ENCODE assay signal across 10 cellular contexts in the genomic region with DNA sequence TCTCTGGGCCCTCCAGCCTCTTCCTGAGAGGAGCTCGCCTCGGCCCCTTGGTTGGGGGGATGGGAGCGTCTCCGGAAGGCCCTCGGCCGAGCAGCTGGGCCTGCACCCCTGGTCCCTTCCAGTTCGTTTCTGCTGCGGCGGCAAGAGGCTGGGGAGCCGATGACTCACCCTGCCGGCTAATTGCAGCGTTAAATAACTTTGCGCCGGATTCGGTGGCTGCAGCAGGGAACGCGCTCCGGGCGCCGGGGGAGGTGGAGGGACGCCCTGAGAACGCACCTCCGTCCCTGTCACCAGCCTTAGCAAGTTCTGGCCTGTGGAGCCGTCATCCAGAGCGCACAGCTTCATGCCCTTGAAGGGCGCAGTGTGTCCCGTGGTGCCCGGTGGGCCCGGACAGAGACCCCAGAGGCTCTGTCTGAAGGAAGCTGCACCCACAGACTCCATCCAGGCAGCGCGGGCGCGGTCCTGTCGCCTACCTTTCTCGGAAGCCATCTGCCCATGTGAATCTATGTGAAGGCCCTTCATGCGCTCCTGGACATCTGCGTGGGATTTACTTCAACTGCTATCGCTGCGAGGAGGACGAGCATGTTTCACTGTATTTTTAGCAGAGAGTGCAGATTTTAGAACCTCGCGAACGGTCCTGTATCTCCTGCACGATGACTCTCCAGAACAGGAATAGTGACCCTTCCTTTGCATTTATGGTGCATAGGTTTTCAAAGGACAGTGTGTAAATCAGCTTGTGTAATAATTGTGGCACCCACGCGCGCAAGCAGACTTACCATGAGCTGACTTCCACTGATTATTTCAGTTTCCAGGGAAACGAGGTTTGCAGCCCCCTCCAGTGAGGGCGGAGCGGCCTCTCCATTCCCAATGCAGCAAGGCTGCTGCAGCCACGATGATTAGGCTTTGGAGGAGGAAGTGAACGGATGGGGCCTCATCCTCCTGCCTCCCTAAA. TPM values are rescaled to one million over a fixed set of nuclear protein-coding genes. Genes with fewer than 3 reads are reported as not detected.
DNase-seq lines count a peak whose midpoint lies in the region; ATAC-seq, FAIRE-seq and TF ChIP-seq lines count a peak whose summit lies in the region.
"Had no signal": no experiment of that assay in that cellular context is flagged by ENCODE, and none has a peak within 500 bp of the region (broad histone marks: within the 10 kb centered on the region; RNA-seq: fewer than 3 reads in every experiment).

No MANE protein-coding gene starts in this region.

- no peak overlapping the region for H3K4me3 ChIP-seq in hepatocyte

- H3K9me2 ChIP-seq in hepatocyte (replicated peaks; ENCODE audit: insufficient read depth), result no peaks in the 10 kb centered on the region

- H3K27me3 Mint-ChIP-seq in activated CD8-positive, alpha-beta memory T cell treated with anti-CD3 and anti-CD28 coated beads, Interleukin-2, amount 10 ng/mL, durations not matched to agents 7 days and 5 days, result peaks cover 54% of the 10 kb centered on the region

- H3K4me1 ChIP-seq in hepatocyte (ENCODE audit: insufficient read depth), result no peaks in the 10 kb centered on the region

- peak overlapping the region; percentile 63 for H3K4me2 ChIP-seq in hepatocyte

- no peak overlapping the region for H3K27ac ChIP-seq in hepatocyte

- no peak for TF ChIP-seq POLR2A in H54 (IDR thresholded peaks at IDR 0.05; ENCODE audit: low read depth, low read length)

- no peak for FAIRE-seq in H54 (lab: Jason Lieb, UNC)

- H4K20me1 ChIP-seq in hepatocyte (ENCODE audit: insufficient read depth, poor library complexity, severe bottlenecking), result no peaks in the 10 kb centered on the region

- CTCF ChIA-PET in activated CD8-positive, alpha-beta memory T cell treated with anti-CD3 and anti-CD28 coated beads, Interleukin-2, amount 10 ng/mL, durations not matched to agents 7 days and 5 days (lab: Charles Lee), result no interaction called here

- TF ChIP-seq CTCF in hepatocyte (IDR thresholded peaks at IDR 0.05; ENCODE audit: poor library complexity), result no peak

- peak; percentile 63 for DNase-seq in activated CD8-positive, alpha-beta memory T cell treated with anti-CD3 and anti-CD28 coated beads for 24 hours
- no peak for DNase-seq in activated CD8-positive, alpha-beta memory T cell treated with anti-CD3 and anti-CD28 coated beads, Interleukin-2, amount 10 ng/mL, durations not matched to agents 7 days and 5 days
- DNase-seq in SK-N-DZ (ENCODE audit: low spot score) (peak; percentile 44), hepatocyte (ENCODE audit: low spot score) (peak; percentile 57), NOMO-1 treated with DMSO at 0.1 percent for 48 hours (lab: John Stamatoyannopoulos, UW; ENCODE audit: unreplicated experiment) (no peak), H54 (ENCODE audit: insufficient read length, low spot score) (no peak)
- no peak for DNase-seq in stimulated activated effector memory CD8-positive, alpha-beta T cell treated with anti-CD3 and anti-CD28 coated beads, Interleukin-12 subunit alpha, Interleukin-12 subunit beta, amount 100 ng/mL, for 72 hours (ENCODE audit: low spot score in 2 of 2)
- DNase-seq: DND-41 had no signal

- peaks cover 73% of the 10 kb centered on the region for H3K27me3 ChIP-seq in hepatocyte

- WGBS in hepatocyte (ENCODE audit: low lambda C conversion rate, missing lambda C conversion rate), result 10% methylated on average over 49 of the region's 52 CpGs

- peaks cover 8% of the 10 kb centered on the region for H3K4me1 Mint-ChIP-seq in activated CD8-positive, alpha-beta memory T cell treated with anti-CD3 and anti-CD28 coated beads, Interleukin-2, amount 10 ng/mL, durations not matched to agents 7 days and 5 days
- peaks cover 12% of the 10 kb centered on the region for H3K4me1 Mint-ChIP-seq in stimulated activated effector memory CD8-positive, alpha-beta T cell treated with anti-CD3 and anti-CD28 coated beads, Interleukin-12 subunit alpha, Interleukin-12 subunit beta, amount 100 ng/mL, for 72 hours

- no peak overlapping the region for H2AFZ ChIP-seq in hepatocyte

- H3K9me3 ChIP-seq in hepatocyte (ENCODE audit: low read depth), result no peaks in the 10 kb centered on the region

- no peaks in the 10 kb centered on the region for H3K79me2 ChIP-seq in hepatocyte

- H3K36me3 Mint-ChIP-seq in activated CD8-positive, alpha-beta memory T cell treated with anti-CD3 and anti-CD28 coated beads, Interleukin-2, amount 10 ng/mL, durations not matched to agents 7 days and 5 days, result peaks cover 12% of the 10 kb centered on the region
- no peaks in the 10 kb centered on the region for H3K36me3 Mint-ChIP-seq in stimulated activated effector memory CD8-positive, alpha-beta T cell treated with anti-CD3 and anti-CD28 coated beads, Interleukin-12 subunit alpha, Interleukin-12 subunit beta, amount 100 ng/mL, for 72 hours

- no peak for ATAC-seq in activated CD8-positive, alpha-beta memory T cell treated with anti-CD3 and anti-CD28 coated beads, Interleukin-2, amount 10 ng/mL, durations not matched to agents 7 days and 5 days
- peak; percentile 20 for ATAC-seq in stimulated activated effector memory CD8-positive, alpha-beta T cell treated with anti-CD3 and anti-CD28 coated beads, Interleukin-12 subunit alpha, Interleukin-12 subunit beta, amount 100 ng/mL, for 72 hours
- ATAC-seq in GM21447 (IDR thresholded peaks at IDR 0.05; ENCODE audit: unreplicated experiment), result no peak

- no peaks in the 10 kb centered on the region for H3K36me3 ChIP-seq in hepatocyte (replicated peaks; ENCODE audit: insufficient read depth, low read depth)

- H3K4me3 Mint-ChIP-seq in activated CD8-positive, alpha-beta memory T cell treated with anti-CD3 and anti-CD28 coated beads, Interleukin-2, amount 10 ng/mL, durations not matched to agents 7 days and 5 days, result no peak overlapping the region
- peak overlapping the region; percentile 38 for H3K4me3 Mint-ChIP-seq in stimulated activated effector memory CD8-positive, alpha-beta T cell treated with anti-CD3 and anti-CD28 coated beads, Interleukin-12 subunit alpha, Interleukin-12 subunit beta, amount 100 ng/mL, for 72 hours

- no peak overlapping the region for H3K27ac Mint-ChIP-seq in activated CD8-positive, alpha-beta memory T cell treated with anti-CD3 and anti-CD28 coated beads, Interleukin-2, amount 10 ng/mL, durations not matched to agents 7 days and 5 days
- H3K27ac Mint-ChIP-seq in stimulated activated effector memory CD8-positive, alpha-beta T cell treated with anti-CD3 and anti-CD28 coated beads, Interleukin-12 subunit alpha, Interleukin-12 subunit beta, amount 100 ng/mL, for 72 hours, result no peak overlapping the region

- H3K9me3 Mint-ChIP-seq in activated CD8-positive, alpha-beta memory T cell treated with anti-CD3 and anti-CD28 coated beads, Interleukin-2, amount 10 ng/mL, durations not matched to agents 7 days and 5 days (ENCODE audit: low read depth), result peaks cover 7% of the 10 kb centered on the region
- peaks cover 4% of the 10 kb centered on the region for H3K9me3 Mint-ChIP-seq in stimulated activated effector memory CD8-positive, alpha-beta T cell treated with anti-CD3 and anti-CD28 coated beads, Interleukin-12 subunit alpha, Interleukin-12 subunit beta, amount 100 ng/mL, for 72 hours

RNA-seq across cellular contexts. Expression of gene TMEM271, which starts 1.7 kb away (rescaled TPM):
- total RNA-seq in activated CD8-positive, alpha-beta memory T cell treated with anti-CD3 and anti-CD28 coated beads, Interleukin-2, amount 10 ng/mL, durations not matched to agents 7 days and 5 days, result not detected
- 6.6 and 11.4 TPM in 2 replicates for polyA plus RNA-seq in SK-N-DZ (2014; cell fraction: cytosol; rRNA removed)
- polyA plus RNA-seq in SK-N-DZ (2014; cell fraction: nucleus; rRNA removed), result 17.7 and 24.2 TPM in 2 replicates
- not detected in 2 replicates for total RNA-seq in hepatocyte
- polyA plus RNA-seq in hepatocyte, result not detected in 2 replicates
- total RNA-seq: HT1080 had no signal

RNA-seq across cellular contexts. Expression of gene PDE6B, which starts 47.6 kb away (rescaled TPM):
- total RNA-seq in activated CD8-positive, alpha-beta memory T cell treated with anti-CD3 and anti-CD28 coated beads, Interleukin-2, amount 10 ng/mL, durations not matched to agents 7 days and 5 days, result 10 to 100 TPM; 10.0 to 14.6 TPM
- polyA plus RNA-seq in SK-N-DZ (2014; cell fraction: cytosol; rRNA removed), result 3.5 and 7.5 TPM in 2 replicates
- polyA plus RNA-seq in SK-N-DZ (2014; cell fraction: nucleus; rRNA removed), result 1.8 and 9.4 TPM in 2 replicates
- total RNA-seq in hepatocyte, result 17.3 and 29.5 TPM in 2 replicates
- 24.1 and 26.1 TPM in 2 replicates for polyA plus RNA-seq in hepatocyte

Comparison
In these comparisons a context has a peak if more than half of its experiments do, and no peak if none do; other contexts are left out.
1. DNase-seq: peak in activated CD8-positive, alpha-beta memory T cell treated with anti-CD3 and anti-CD28 coated beads for 24 hours (single experiment), SK-N-DZ (single experiment) and hepatocyte (single experiment); none in activated CD8-positive, alpha-beta memory T cell treated with anti-CD3 and anti-CD28 coated beads, Interleukin-2, amount 10 ng/mL, durations not matched to agents 7 days and 5 days (single experiment), stimulated activated effector memory CD8-positive, alpha-beta T cell treated with anti-CD3 and anti-CD28 coated beads, Interleukin-12 subunit alpha, Interleukin-12 subunit beta, amount 100 ng/mL, for 72 hours (0 of 2), NOMO-1 treated with DMSO at 0.1 percent for 48 hours (single experiment) and H54 (single experiment).